ENCODE assay signal across 17 cellular contexts in genomic region chr4:90537491-90537890, GRCh38.
"Had no signal": no experiment of that assay in that cellular context is flagged by ENCODE, and none has a peak within 500 bp of the region (broad histone marks: within the 10 kb centered on the region; RNA-seq: fewer than 3 reads in every experiment).

No MANE protein-coding gene starts in this region.

- H3K27me3 ChIP-seq: gastrocnemius medialis, heart right ventricle, sigmoid colon, testis, upper lobe of right lung had no signal

- DNase-seq: activated CD4-positive, alpha-beta T cell treated with anti-CD3 and anti-CD28 coated beads, Interleukin-2, amount 50 U/mL, for 48 hours; activated CD4-positive, CD25-positive, alpha-beta regulatory T cell treated with anti-CD3 and anti-CD28 coated beads, Interleukin-2, amount 50 U/mL, for 72 hours; activated CD8-positive, alpha-beta memory T cell treated with anti-CD3 and anti-CD28 coated beads, Interleukin-2, amount 10 ng/mL, durations not matched to agents 7 days and 5 days; activated effector memory CD4-positive, alpha-beta T cell treated with Interleukin-2 at 50 U/mL for 16 hours; activated T-cell treated with anti-CD3 and anti-CD28 coated beads, Interleukin-2, amount 50 U/mL, for 24 hours; anterior cingulate cortex; gastrocnemius medialis; heart right ventricle; left ventricle myocardium superior; occipital lobe; sigmoid colon; stimulated activated CD4-positive, alpha-beta T cell treated with anti-CD3 and anti-CD28 coated beads, Interleukin-4, amount 100 ng/mL, for 1 hour; stimulated activated CD8-positive, alpha-beta memory T cell treated with anti-CD3 and anti-CD28 coated beads, Interleukin-4, amount 100 ng/mL, for 48 hours; stimulated activated naive CD8-positive, alpha-beta T cell treated with anti-CD3 and anti-CD28 coated beads, Interleukin-15, Interleukin-2, amounts not matched to agents 100 U/mL and 50 U/mL, for 24 hours; testis; upper lobe of right lung had no signal

- H3K4me3 ChIP-seq: gastrocnemius medialis, heart right ventricle, prostate gland, sigmoid colon, testis, upper lobe of right lung had no signal

- H3K27ac ChIP-seq: gastrocnemius medialis, heart right ventricle, prostate gland, sigmoid colon, testis, upper lobe of right lung had no signal

- H3K4me1 ChIP-seq: gastrocnemius medialis, heart right ventricle, prostate gland, sigmoid colon, upper lobe of right lung had no signal

- H3K36me3 ChIP-seq: gastrocnemius medialis, heart right ventricle, prostate gland, sigmoid colon, upper lobe of right lung had no signal

- H3K9me3 ChIP-seq: gastrocnemius medialis, prostate gland, sigmoid colon, testis, upper lobe of right lung had no signal

- ATAC-seq: activated CD8-positive, alpha-beta memory T cell treated with anti-CD3 and anti-CD28 coated beads, Interleukin-2, amount 10 ng/mL, durations not matched to agents 7 days and 5 days; gastrocnemius medialis; heart right ventricle; left ventricle myocardium superior; stimulated activated naive CD8-positive, alpha-beta T cell treated with anti-CD3 and anti-CD28 coated beads, Interleukin-15, Interleukin-2, amounts not matched to agents 100 U/mL and 50 U/mL, for 24 hours; upper lobe of right lung had no signal
